In genomic region chr17:74458835-74459234, GRCh38 we compare ENCODE assay signal across 23 cellular contexts. TPM values are rescaled to one million over a fixed set of nuclear protein-coding genes. Genes with fewer than 3 reads are reported as not detected.
A peak's percentile ranks its signal among the peaks of the same experiment; 100 is the strongest.
DNase-seq lines count a peak whose midpoint lies in the region; TF ChIP-seq lines count a peak whose summit lies in the region.
"Had no signal": no experiment of that assay in that cellular context is flagged by ENCODE, and none has a peak within 500 bp of the region (broad histone marks: within the 10 kb centered on the region; RNA-seq: fewer than 3 reads in every experiment).

No MANE protein-coding gene starts in this region.

- H3K4me3 ChIP-seq in osteoblast (ENCODE audit: insufficient read depth, low read length): no peak overlapping the region
- H3K4me3 ChIP-seq in testis: no peak overlapping the region
- H3K4me3 ChIP-seq: A549; BLaER1 treated with 17β-estradiol and CSF1 and Interleukin-3, amounts not matched to agents 10 nM and 100 nM; HAP-1 had no signal

- TF ChIP-seq POLR2A in testis (IDR thresholded peaks at IDR 0.05): no peak

- H2AFZ ChIP-seq in osteoblast (ENCODE audit: low read length): no peak overlapping the region

- WGBS in testis, 2 donors: 80 to 88% methylated on average over 3 of the region's 3 CpGs

- in situ Hi-C loops in G401 (cut with HindIII; ENCODE audit: low sequenced_read_pairs): no loop called here

- intact Hi-C loops in testis (cut with DNase I; ENCODE audit: low total_unique reads): loop anchor here (2.0 kb wide), 1 partner anchor 78 kb away; no protein-coding TSS in a partner anchor

- H3K27me3 ChIP-seq in osteoblast (ENCODE audit: insufficient read depth, low read length): no peaks in the 10 kb centered on the region
- no peaks in the 10 kb centered on the region for H3K27me3 ChIP-seq in testis
- H3K27me3 ChIP-seq: BE2C had no signal

- H3K9me3 ChIP-seq in osteoblast (ENCODE audit: low read depth, low read length) (no peaks in the 10 kb centered on the region), testis (no peaks in the 10 kb centered on the region)
- H3K9me3 ChIP-seq: A549; BE2C; BLaER1 treated with 17β-estradiol and CSF1 and Interleukin-3, amounts not matched to agents 10 nM and 100 nM; HAP-1 had no signal

- no peaks in the 10 kb centered on the region for H3K79me2 ChIP-seq in osteoblast (ENCODE audit: insufficient read depth, low read length)

- H3K27ac ChIP-seq in osteoblast (ENCODE audit: low read depth, low read length) (no peak overlapping the region), testis (no peak overlapping the region)
- H3K27ac ChIP-seq: A549; BLaER1 treated with 17β-estradiol and CSF1 and Interleukin-3, amounts not matched to agents 10 nM and 100 nM had no signal

- no peaks in the 10 kb centered on the region for H4K20me1 ChIP-seq in osteoblast (ENCODE audit: insufficient read depth, low read length)
- H4K20me1 ChIP-seq: BLaER1 treated with 17β-estradiol and CSF1 and Interleukin-3, amounts not matched to agents 10 nM and 100 nM had no signal

- TF ChIP-seq CTCF in osteoblast (IDR thresholded peaks at IDR 0.05; ENCODE audit: extremely low read depth, low read depth, low read length): no peak
- TF ChIP-seq CTCF in testis (IDR thresholded peaks at IDR 0.05): no peak

- H3K4me2 ChIP-seq in osteoblast (ENCODE audit: insufficient read depth, low read length): no peak overlapping the region
- H3K4me2 ChIP-seq: A549 had no signal

- H3K36me3 ChIP-seq in osteoblast (ENCODE audit: insufficient read depth, low read length) (no peaks in the 10 kb centered on the region), testis (ENCODE audit: low read depth, missing control alignments) (no peaks in the 10 kb centered on the region)
- H3K36me3 ChIP-seq: BE2C; BLaER1 treated with 17β-estradiol and CSF1 and Interleukin-3, amounts not matched to agents 10 nM and 100 nM; HAP-1 had no signal

- peak; percentile 52 for DNase-seq in G401 (ENCODE audit: low spot score)
- peak; percentile 39 for DNase-seq in RPMI8226
- DNase-seq in cerebellar cortex (ENCODE audit: low spot score): peak; percentile 31
- peak; percentile 9 for DNase-seq in osteoblast (ENCODE audit: insufficient read length, low spot score, missing footprints)
- DNase-seq in COLO668 (lab: John Stamatoyannopoulos, UW; ENCODE audit: unreplicated experiment): no peak
- no peak for DNase-seq in NCI-H2171 treated with DMSO at 0.1 percent for 48 hours (lab: John Stamatoyannopoulos, UW)
- DNase-seq in testis: no peak
- DNase-seq: 8988T; ACHN; AML-193; BE2C; Calu3; CD4-positive, alpha-beta T cell; CD8-positive, alpha-beta memory T cell; COR-L47; DMS53; DMS79 treated with DMSO at 0.1 percent for 48 hours; GOT3; HFFc6 had no signal

- H3K4me1 ChIP-seq in osteoblast (ENCODE audit: insufficient read depth, low read length): peaks cover 4% of the 10 kb centered on the region
- H3K4me1 ChIP-seq in testis: peaks cover 10% of the 10 kb centered on the region

RNA-seq across cellular contexts. Expression of gene CD300A, which starts 7.6 kb away (rescaled TPM):
- not detected in 2 replicates for total RNA-seq in G401 (2014; rRNA removed; shearing (Covaris generic))
- total RNA-seq in osteoblast (not detected in 2 replicates), testis (1 to 10 TPM; 2.0 to 2.4 TPM)
- 3.7 TPM for polyA plus RNA-seq in testis (ENCODE audit: insufficient read depth, low read depth, low replicate concordance)
- total RNA-seq: Daoy, HFFc6 had no signal
- polyA plus RNA-seq: A549 had no signal

RNA-seq across cellular contexts. Expression of gene GPRC5C, which starts 26.9 kb away (rescaled TPM):
- 8.7 and 9.4 TPM in 2 replicates for total RNA-seq in G401 (2014; rRNA removed; shearing (Covaris generic))
- total RNA-seq in osteoblast: 2.9 and 6.8 TPM in 2 replicates
- 10 to 100 TPM in 1 of 2 donors, 1 to 10 TPM in 1; 6.8 to 19.0 TPM for total RNA-seq in testis
- 14.1 TPM for polyA plus RNA-seq in testis (ENCODE audit: insufficient read depth, low read depth, low replicate concordance)
- total RNA-seq: CD4-positive, alpha-beta T cell; HFFc6 had no signal
- polyA plus RNA-seq: CD8-positive, alpha-beta memory T cell had no signal

Comparison
In these comparisons a context has a peak if more than half of its experiments do, and no peak if none do; other contexts are left out.
1. DNase-seq: peak in G401 (single experiment), RPMI8226 (single experiment), cerebellar cortex (single experiment) and osteoblast (single experiment); none in COLO668 (single experiment), NCI-H2171 treated with DMSO at 0.1 percent for 48 hours (single experiment) and testis (single experiment).